8 cellular contexts compared by ENCODE assay signal in the genomic region with DNA sequence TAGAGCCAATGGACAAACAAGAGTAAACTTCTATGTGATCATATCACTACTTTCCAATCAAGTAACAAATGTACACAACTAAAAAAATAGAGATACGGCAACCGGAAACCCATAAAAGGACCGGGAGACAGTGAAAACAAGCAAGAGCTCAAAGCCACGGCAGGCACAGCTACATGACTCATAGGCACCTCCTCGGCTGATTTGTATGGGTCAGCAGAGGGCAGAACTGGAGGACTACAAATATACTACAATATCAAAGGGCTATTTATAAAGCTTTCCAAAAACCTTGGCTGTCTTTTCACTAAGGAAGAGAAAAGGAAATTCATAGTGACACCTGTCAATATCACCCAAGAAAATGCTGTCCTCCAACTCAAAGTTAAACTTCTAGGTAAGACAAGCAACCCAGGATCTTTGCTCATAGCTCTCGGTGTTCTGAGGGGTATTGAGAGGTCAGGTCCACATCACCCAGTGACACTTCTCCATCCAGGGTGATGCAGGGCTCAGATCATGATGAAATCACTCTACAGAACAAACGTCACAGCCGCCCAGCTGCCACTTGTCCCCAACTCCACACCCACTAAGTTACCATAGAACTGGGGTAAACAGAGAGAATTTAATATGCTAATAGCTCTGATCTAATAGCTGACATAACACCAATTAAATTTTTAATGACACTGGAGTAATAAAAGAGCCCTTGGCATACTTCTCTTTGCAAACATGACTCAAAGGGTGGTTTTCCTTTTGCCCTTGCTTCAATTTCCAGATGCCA. TPM values are rescaled to one million over a fixed set of nuclear protein-coding genes. Genes with fewer than 3 reads are reported as not detected.
DNase-seq lines count a peak whose midpoint lies in the region; ATAC-seq and TF ChIP-seq lines count a peak whose summit lies in the region.

No MANE protein-coding gene starts in this region.

- H4K20me1 ChIP-seq in PC-9 (ENCODE audit: insufficient read depth) = no peaks in the 10 kb centered on the region

- H3K27ac Mint-ChIP-seq in activated naive CD4-positive, alpha-beta T cell treated with anti-CD3 and anti-CD28 coated beads, Interleukin-2, amount 10 ng/mL, durations not matched to agents 7 days and 5 days = peak overlapping the region; percentile 84
- no peak overlapping the region for H3K27ac Mint-ChIP-seq in activated naive CD4-positive, alpha-beta T cell treated with anti-CD3 and anti-CD28 coated beads for 36 hours

- H3K9me3 ChIP-seq in PC-9 (ENCODE audit: insufficient read depth, low read depth) (no peaks in the 10 kb centered on the region), right lobe of liver (no peaks in the 10 kb centered on the region), transverse colon (no peaks in the 10 kb centered on the region)

- intact Hi-C loops in activated naive CD4-positive, alpha-beta T cell treated with anti-CD3 and anti-CD28 coated beads for 36 hours (cut with micrococcal nuclease) = no loop called here
- intact Hi-C loops in PC-9 (cut with micrococcal nuclease; ENCODE audit: unreplicated experiment) (loop anchor here (1.0 to 5.0 kb wide), 2 partner anchors 41 to 62 kb away; a partner anchor contains a TSS), right lobe of liver (cut with DNase I) (no loop called here), transverse colon (cut with DNase I; ENCODE audit: low total_unique reads) (no loop called here)

- H3K9me2 ChIP-seq in PC-9 (ENCODE audit: insufficient read depth) = no peaks in the 10 kb centered on the region

- no peaks in the 10 kb centered on the region for H3K27me3 Mint-ChIP-seq in activated naive CD4-positive, alpha-beta T cell treated with anti-CD3 and anti-CD28 coated beads, Interleukin-2, amount 10 ng/mL, durations not matched to agents 7 days and 5 days
- no peaks in the 10 kb centered on the region for H3K27me3 Mint-ChIP-seq in activated naive CD4-positive, alpha-beta T cell treated with anti-CD3 and anti-CD28 coated beads for 36 hours (ENCODE audit: low read depth)

- H3K9me3 Mint-ChIP-seq in activated naive CD4-positive, alpha-beta T cell treated with anti-CD3 and anti-CD28 coated beads, Interleukin-2, amount 10 ng/mL, durations not matched to agents 7 days and 5 days = peaks cover 5% of the 10 kb centered on the region
- no peaks in the 10 kb centered on the region for H3K9me3 Mint-ChIP-seq in activated naive CD4-positive, alpha-beta T cell treated with anti-CD3 and anti-CD28 coated beads for 36 hours

- BruUV-seq in PC-9 (replicated peaks; lab: Mats Ljungman, UMichigan) = TSS peak; percentile 63

- in situ Hi-C loops in transverse colon (cut with MboI; ENCODE audit: low pct_ligation_motif_present in 1 of 4, low pct_unique_long_range_greater_than_20kb in 1 of 4, low sequenced_read_pairs in 3 of 4) = no loop called here

- H3K4me1 Mint-ChIP-seq in activated naive CD4-positive, alpha-beta T cell treated with anti-CD3 and anti-CD28 coated beads, Interleukin-2, amount 10 ng/mL, durations not matched to agents 7 days and 5 days = peaks cover 86% of the 10 kb centered on the region
- peaks cover 52% of the 10 kb centered on the region for H3K4me1 Mint-ChIP-seq in activated naive CD4-positive, alpha-beta T cell treated with anti-CD3 and anti-CD28 coated beads for 36 hours (ENCODE audit: low read depth)

- H3K27ac ChIP-seq in PC-9 = peak overlapping the region; percentile 98
- peak overlapping the region; percentile 59 to 74 (median 69) for H3K27ac ChIP-seq in right lobe of liver
- H3K27ac ChIP-seq in transverse colon = peak overlapping the region; percentile 70 to 80 (median 78)

- H3K36me3 ChIP-seq in PC-9 (ENCODE audit: low read depth) (peaks cover 4% of the 10 kb centered on the region; the same call in 1 of the 2 replicates), right lobe of liver (no peaks in the 10 kb centered on the region), transverse colon (no peaks in the 10 kb centered on the region)

- peak; percentile 55 for DNase-seq in activated naive CD4-positive, alpha-beta T cell treated with anti-CD3 and anti-CD28 coated beads, Interleukin-2, amount 10 ng/mL, durations not matched to agents 7 days and 5 days
- no peak for DNase-seq in activated naive CD4-positive, alpha-beta T cell treated with anti-CD3 and anti-CD28 coated beads for 36 hours
- peak; percentile 77 to 95 for DNase-seq in PC-9
- peak; percentile 87 for DNase-seq in dedifferentiated amniotic fluid mesenchymal stem cell (ENCODE audit: extremely low spot score)
- peak; percentile 73 to 80 (median 73) for DNase-seq in right lobe of liver
- peak; percentile 75 for DNase-seq in transverse colon
- DNase-seq in stimulated activated CD4-positive, alpha-beta T cell treated with anti-CD3 and anti-CD28 coated beads, Interleukin-15, amount 100 ng/mL, for 24 hours = no peak

- WGBS in right lobe of liver (ENCODE audit: insufficient coverage, low coverage, low lambda C conversion rate, missing lambda C conversion rate) = 0% methylated on average over 6 of the region's 8 CpGs
- 17 to 32% methylated on average over 5 to 8 of the region's 8 CpGs for WGBS in transverse colon (ENCODE audit: low coverage in 1 of 2), 2 donors

- CTCF ChIA-PET in activated naive CD4-positive, alpha-beta T cell treated with anti-CD3 and anti-CD28 coated beads, Interleukin-2, amount 10 ng/mL, durations not matched to agents 7 days and 5 days (lab: Charles Lee) = interaction anchor here (0.7 to 29.4 kb wide), 4 partner anchors 9 to 84 kb away, joined by 3 to 856 read pairs (median 8); a partner anchor contains a TSS
- CTCF ChIA-PET in activated naive CD4-positive, alpha-beta T cell treated with anti-CD3 and anti-CD28 coated beads for 36 hours (lab: Charles Lee) = interaction anchor here (1.1 to 1.7 kb wide), 2 partner anchors 85 to 90 kb away, joined by 3 to 8 read pairs; no protein-coding TSS in a partner anchor
- CTCF ChIA-PET in PC-9 (lab: Charles Lee) = interaction anchor here (0.6 to 3.3 kb wide), 6 partner anchors 10 to 90 kb away, joined by 3 to 40 read pairs (median 4); a partner anchor contains a TSS

- H2AFZ ChIP-seq in PC-9 = no peak overlapping the region

- H3K4me1 ChIP-seq in PC-9 (replicated peaks; ENCODE audit: insufficient read depth) (peaks cover 68% of the 10 kb centered on the region), right lobe of liver (peaks cover 0 to 20% (median 4%) of the 10 kb centered on the region in 4 donors), transverse colon (peaks cover 13 to 41% (median 26%) of the 10 kb centered on the region in 4 donors)

- H3K4me3 Mint-ChIP-seq in activated naive CD4-positive, alpha-beta T cell treated with anti-CD3 and anti-CD28 coated beads, Interleukin-2, amount 10 ng/mL, durations not matched to agents 7 days and 5 days = no peak overlapping the region
- no peak overlapping the region for H3K4me3 Mint-ChIP-seq in activated naive CD4-positive, alpha-beta T cell treated with anti-CD3 and anti-CD28 coated beads for 36 hours

- POLR2A ChIA-PET in PC-9 (lab: Charles Lee; ENCODE audit: unreplicated experiment) = interaction anchor here (0.5 to 2.4 kb wide), 5 partner anchors 61 to 742 kb away, joined by 3 to 21 read pairs (median 4); a partner anchor contains a TSS

- TF ChIP-seq CTCF in PC-9 (conservative IDR thresholded peaks at IDR 0.05) (no peak), right lobe of liver (IDR thresholded peaks at IDR 0.05) (peak in 1 of 4 donors; percentile 10), transverse colon (IDR thresholded peaks at IDR 0.05) (peak in 1 of 5 experiments; percentile 6)

- peak overlapping the region; percentile 67 for H3K4me2 ChIP-seq in PC-9

- H3K4me3 ChIP-seq in PC-9 (peak overlapping the region; percentile 4; the same call in 1 of the 2 replicates), right lobe of liver (no peak overlapping the region), transverse colon (no peak overlapping the region)

- ATAC-seq in right lobe of liver (peak; percentile 98 to 99 (median 99)), HG03469 (IDR thresholded peaks at IDR 0.05; ENCODE audit: unreplicated experiment) (no peak)

- TF ChIP-seq EP300 in transverse colon (IDR thresholded peaks at IDR 0.05; ENCODE audit: low read depth) = no peak

- H3K36me3 Mint-ChIP-seq in activated naive CD4-positive, alpha-beta T cell treated with anti-CD3 and anti-CD28 coated beads, Interleukin-2, amount 10 ng/mL, durations not matched to agents 7 days and 5 days = peaks cover 66% of the 10 kb centered on the region
- peaks cover 22% of the 10 kb centered on the region for H3K36me3 Mint-ChIP-seq in activated naive CD4-positive, alpha-beta T cell treated with anti-CD3 and anti-CD28 coated beads for 36 hours (ENCODE audit: low read depth)

- H3K79me2 ChIP-seq in PC-9 (ENCODE audit: low read depth) = peaks cover 57% of the 10 kb centered on the region

- H3F3A ChIP-seq in PC-9 (ENCODE audit: insufficient read depth, low read depth) = peaks cover 59% of the 10 kb centered on the region

- H3K27me3 ChIP-seq in PC-9 (ENCODE audit: insufficient read depth, low read depth) (no peaks in the 10 kb centered on the region), right lobe of liver (no peaks in the 10 kb centered on the region), transverse colon (no peaks in the 10 kb centered on the region)

- TF ChIP-seq POLR2A in right lobe of liver (IDR thresholded peaks at IDR 0.05) (no peak), transverse colon (IDR thresholded peaks at IDR 0.05) (no peak)

RNA-seq across cellular contexts. Expression of a gene that starts 41.3 kb away (rescaled TPM):
- 10 to 100 TPM; 50.6 to 57.1 TPM for total RNA-seq in activated naive CD4-positive, alpha-beta T cell treated with anti-CD3 and anti-CD28 coated beads for 36 hours
- total RNA-seq in PC-9 (2021) (62.7 and 69.1 TPM in 2 replicates), right lobe of liver (10 to 100 TPM in 5 of 6 experiments, 1 to 10 TPM in 1; 9.8 to 30.8 (median 14.7) TPM), transverse colon (100 to 1,000 TPM in 2 of 4 donors, 10 to 100 TPM in 2; 72.9 to 230 (median 98.4) TPM)

Comparison
In these comparisons a context has a peak if more than half of its experiments do, and no peak if none do; other contexts are left out.
1. DNase-seq: peak in activated naive CD4-positive, alpha-beta T cell treated with anti-CD3 and anti-CD28 coated beads, Interleukin-2, amount 10 ng/mL, durations not matched to agents 7 days and 5 days (single experiment), PC-9 (2 of 2), dedifferentiated amniotic fluid mesenchymal stem cell (single experiment), right lobe of liver (3 of 3) and transverse colon (single experiment); none in activated naive CD4-positive, alpha-beta T cell treated with anti-CD3 and anti-CD28 coated beads for 36 hours (single experiment) and stimulated activated CD4-positive, alpha-beta T cell treated with anti-CD3 and anti-CD28 coated beads, Interleukin-15, amount 100 ng/mL, for 24 hours (single experiment).
2. Peak in every context shown above with its lines, with median percentiles within 50 percentile points of each other: H3K27ac ChIP-seq.